Comparison of ENCODE assay signal across 1 cellular context in the genomic region with DNA sequence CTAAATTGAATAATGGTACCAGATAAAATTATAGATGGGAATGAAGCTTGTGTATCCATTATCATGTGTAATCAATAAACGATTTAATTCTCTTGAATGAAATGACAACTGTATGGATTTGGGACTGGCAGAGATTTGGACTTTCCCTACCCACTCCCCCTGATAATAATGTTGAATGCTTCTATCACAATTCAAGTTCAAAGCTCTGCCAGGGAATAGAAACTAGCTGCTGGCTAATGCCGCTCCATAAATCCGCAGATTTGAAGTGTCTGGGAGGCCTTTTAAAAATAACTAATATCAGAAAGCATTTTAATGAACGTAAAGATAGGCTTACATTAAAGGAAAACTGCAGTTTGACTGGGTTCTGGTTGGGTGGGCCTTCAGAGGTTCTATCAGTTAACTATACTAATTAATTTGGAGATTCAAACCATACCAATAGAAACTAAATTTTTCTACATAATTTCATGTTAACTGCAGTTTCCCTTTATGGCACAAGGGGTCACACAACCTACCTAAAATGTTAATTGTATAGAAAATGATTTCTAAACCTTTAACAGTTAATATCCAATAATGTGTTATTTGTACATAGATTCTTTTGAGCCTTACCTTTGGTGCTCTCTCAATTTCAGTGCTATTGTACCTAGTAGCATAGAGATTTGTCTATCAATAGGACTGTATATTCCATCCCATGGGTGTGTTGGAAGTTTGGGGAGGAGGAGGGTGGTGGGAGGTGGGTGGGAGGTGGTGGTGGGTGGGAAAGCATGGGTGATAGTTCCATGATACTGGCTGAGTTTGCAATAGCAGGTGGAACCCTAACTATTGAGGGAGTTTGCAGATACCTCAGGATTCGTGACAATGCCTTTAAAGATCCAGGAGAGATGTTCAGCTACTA.
TF ChIP-seq lines count a peak whose summit lies in the region.

No MANE protein-coding gene starts in this region.

TF ChIP-seq in K562, 482 proteins besides CTCF, POLR2A, EP300 and RAD21 (continued from another document):
- TF ChIP-seq, protein P1, sequence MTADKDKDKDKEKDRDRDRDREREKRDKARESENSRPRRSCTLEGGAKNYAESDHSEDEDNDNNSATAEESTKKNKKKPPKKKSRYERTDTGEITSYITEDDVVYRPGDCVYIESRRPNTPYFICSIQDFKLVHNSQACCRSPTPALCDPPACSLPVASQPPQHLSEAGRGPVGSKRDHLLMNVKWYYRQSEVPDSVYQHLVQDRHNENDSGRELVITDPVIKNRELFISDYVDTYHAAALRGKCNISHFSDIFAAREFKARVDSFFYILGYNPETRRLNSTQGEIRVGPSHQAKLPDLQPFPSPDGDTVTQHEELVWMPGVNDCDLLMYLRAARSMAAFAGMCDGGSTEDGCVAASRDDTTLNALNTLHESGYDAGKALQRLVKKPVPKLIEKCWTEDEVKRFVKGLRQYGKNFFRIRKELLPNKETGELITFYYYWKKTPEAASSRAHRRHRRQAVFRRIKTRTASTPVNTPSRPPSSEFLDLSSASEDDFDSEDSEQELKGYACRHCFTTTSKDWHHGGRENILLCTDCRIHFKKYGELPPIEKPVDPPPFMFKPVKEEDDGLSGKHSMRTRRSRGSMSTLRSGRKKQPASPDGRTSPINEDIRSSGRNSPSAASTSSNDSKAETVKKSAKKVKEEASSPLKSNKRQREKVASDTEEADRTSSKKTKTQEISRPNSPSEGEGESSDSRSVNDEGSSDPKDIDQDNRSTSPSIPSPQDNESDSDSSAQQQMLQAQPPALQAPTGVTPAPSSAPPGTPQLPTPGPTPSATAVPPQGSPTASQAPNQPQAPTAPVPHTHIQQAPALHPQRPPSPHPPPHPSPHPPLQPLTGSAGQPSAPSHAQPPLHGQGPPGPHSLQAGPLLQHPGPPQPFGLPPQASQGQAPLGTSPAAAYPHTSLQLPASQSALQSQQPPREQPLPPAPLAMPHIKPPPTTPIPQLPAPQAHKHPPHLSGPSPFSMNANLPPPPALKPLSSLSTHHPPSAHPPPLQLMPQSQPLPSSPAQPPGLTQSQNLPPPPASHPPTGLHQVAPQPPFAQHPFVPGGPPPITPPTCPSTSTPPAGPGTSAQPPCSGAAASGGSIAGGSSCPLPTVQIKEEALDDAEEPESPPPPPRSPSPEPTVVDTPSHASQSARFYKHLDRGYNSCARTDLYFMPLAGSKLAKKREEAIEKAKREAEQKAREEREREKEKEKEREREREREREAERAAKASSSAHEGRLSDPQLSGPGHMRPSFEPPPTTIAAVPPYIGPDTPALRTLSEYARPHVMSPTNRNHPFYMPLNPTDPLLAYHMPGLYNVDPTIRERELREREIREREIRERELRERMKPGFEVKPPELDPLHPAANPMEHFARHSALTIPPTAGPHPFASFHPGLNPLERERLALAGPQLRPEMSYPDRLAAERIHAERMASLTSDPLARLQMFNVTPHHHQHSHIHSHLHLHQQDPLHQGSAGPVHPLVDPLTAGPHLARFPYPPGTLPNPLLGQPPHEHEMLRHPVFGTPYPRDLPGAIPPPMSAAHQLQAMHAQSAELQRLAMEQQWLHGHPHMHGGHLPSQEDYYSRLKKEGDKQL (CRISPR knock-in tag; IDR thresholded peaks at IDR 0.05; ENCODE audit: borderline replicate concordance), result no peak
- TF ChIP-seq POLR2AphosphoS2 (IDR thresholded peaks at IDR 0.05; ENCODE audit: low read length) (no peak), SMAD3 (CRISPR knock-in tag; conservative IDR thresholded peaks at IDR 0.05) (0 out of 2 replicates have a peak, but pooled peaks have one; percentile 33), TBL1XR1 (IDR thresholded peaks at IDR 0.05; ENCODE audit: low read length in 2 of 2) (peak in 1 of 2 experiments; percentile 34; a peak in 1 of 4 replicates), POLR2G (IDR thresholded peaks at IDR 0.05; ENCODE audit: low read depth, low read length) (peak; percentile 60), EGR1 (conservative IDR thresholded peaks at IDR 0.05) (peak; percentile 50), CHD2 (IDR thresholded peaks at IDR 0.05; ENCODE audit: low read depth, low read length) (no peak), KAT2B (IDR thresholded peaks at IDR 0.05; ENCODE audit: low read depth, low read length) (no peak), TAF9B (IDR thresholded peaks at IDR 0.05; ENCODE audit: partially characterized antibody) (no peak), NFATC3 (IDR thresholded peaks at IDR 0.05) (no peak), ZFP30 (CRISPR knock-in tag; IDR thresholded peaks at IDR 0.05; ENCODE audit: borderline replicate concordance) (peak; percentile 66; the same call in 1 of the 2 replicates), BACH1 (tag; IDR thresholded peaks at IDR 0.05) (peak; percentile 12; the same call in 1 of the 2 replicates), POLR2H (tag; IDR thresholded peaks at IDR 0.05; ENCODE audit: low read depth) (no peak), RBFOX2 (IDR thresholded peaks at IDR 0.05; ENCODE audit: low read depth, low read length) (peak; percentile 61; the same call in 1 of the 2 replicates), MAFF (IDR thresholded peaks at IDR 0.05; ENCODE audit: low read length) (no peak), ZNF785 (CRISPR knock-in tag; IDR thresholded peaks at IDR 0.05) (no peak), NCOA4 (IDR thresholded peaks at IDR 0.05; ENCODE audit: partially characterized antibody) (no peak), NFXL1 (CRISPR knock-in tag; IDR thresholded peaks at IDR 0.05) (0 out of 2 replicates have a peak, but pooled peaks have one; percentile 65)
- TF ChIP-seq, protein P2, sequence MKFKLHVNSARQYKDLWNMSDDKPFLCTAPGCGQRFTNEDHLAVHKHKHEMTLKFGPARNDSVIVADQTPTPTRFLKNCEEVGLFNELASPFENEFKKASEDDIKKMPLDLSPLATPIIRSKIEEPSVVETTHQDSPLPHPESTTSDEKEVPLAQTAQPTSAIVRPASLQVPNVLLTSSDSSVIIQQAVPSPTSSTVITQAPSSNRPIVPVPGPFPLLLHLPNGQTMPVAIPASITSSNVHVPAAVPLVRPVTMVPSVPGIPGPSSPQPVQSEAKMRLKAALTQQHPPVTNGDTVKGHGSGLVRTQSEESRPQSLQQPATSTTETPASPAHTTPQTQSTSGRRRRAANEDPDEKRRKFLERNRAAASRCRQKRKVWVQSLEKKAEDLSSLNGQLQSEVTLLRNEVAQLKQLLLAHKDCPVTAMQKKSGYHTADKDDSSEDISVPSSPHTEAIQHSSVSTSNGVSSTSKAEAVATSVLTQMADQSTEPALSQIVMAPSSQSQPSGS (CRISPR knock-in tag; IDR thresholded peaks at IDR 0.05), result no peak
- TF ChIP-seq, protein P3, sequence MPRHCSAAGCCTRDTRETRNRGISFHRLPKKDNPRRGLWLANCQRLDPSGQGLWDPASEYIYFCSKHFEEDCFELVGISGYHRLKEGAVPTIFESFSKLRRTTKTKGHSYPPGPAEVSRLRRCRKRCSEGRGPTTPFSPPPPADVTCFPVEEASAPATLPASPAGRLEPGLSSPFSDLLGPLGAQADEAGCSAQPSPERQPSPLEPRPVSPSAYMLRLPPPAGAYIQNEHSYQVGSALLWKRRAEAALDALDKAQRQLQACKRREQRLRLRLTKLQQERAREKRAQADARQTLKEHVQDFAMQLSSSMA (CRISPR knock-in tag; IDR thresholded peaks at IDR 0.05), result no peak
- TF ChIP-seq, protein P4, sequence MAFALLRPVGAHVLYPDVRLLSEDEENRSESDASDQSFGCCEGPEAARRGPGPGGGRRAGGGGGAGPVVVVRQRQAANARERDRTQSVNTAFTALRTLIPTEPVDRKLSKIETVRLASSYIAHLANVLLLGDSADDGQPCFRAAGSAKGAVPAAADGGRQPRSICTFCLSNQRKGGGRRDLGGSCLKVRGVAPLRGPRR (CRISPR knock-in tag; IDR thresholded peaks at IDR 0.05), result no peak
- TF ChIP-seq, protein P5, sequence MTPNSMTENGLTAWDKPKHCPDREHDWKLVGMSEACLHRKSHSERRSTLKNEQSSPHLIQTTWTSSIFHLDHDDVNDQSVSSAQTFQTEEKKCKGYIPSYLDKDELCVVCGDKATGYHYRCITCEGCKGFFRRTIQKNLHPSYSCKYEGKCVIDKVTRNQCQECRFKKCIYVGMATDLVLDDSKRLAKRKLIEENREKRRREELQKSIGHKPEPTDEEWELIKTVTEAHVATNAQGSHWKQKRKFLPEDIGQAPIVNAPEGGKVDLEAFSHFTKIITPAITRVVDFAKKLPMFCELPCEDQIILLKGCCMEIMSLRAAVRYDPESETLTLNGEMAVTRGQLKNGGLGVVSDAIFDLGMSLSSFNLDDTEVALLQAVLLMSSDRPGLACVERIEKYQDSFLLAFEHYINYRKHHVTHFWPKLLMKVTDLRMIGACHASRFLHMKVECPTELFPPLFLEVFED (CRISPR knock-in tag; conservative IDR thresholded peaks at IDR 0.05), result 0 out of 2 replicates have a peak, but pooled peaks have one; percentile 5
